8 cellular contexts compared by ENCODE assay signal in the genomic region with DNA sequence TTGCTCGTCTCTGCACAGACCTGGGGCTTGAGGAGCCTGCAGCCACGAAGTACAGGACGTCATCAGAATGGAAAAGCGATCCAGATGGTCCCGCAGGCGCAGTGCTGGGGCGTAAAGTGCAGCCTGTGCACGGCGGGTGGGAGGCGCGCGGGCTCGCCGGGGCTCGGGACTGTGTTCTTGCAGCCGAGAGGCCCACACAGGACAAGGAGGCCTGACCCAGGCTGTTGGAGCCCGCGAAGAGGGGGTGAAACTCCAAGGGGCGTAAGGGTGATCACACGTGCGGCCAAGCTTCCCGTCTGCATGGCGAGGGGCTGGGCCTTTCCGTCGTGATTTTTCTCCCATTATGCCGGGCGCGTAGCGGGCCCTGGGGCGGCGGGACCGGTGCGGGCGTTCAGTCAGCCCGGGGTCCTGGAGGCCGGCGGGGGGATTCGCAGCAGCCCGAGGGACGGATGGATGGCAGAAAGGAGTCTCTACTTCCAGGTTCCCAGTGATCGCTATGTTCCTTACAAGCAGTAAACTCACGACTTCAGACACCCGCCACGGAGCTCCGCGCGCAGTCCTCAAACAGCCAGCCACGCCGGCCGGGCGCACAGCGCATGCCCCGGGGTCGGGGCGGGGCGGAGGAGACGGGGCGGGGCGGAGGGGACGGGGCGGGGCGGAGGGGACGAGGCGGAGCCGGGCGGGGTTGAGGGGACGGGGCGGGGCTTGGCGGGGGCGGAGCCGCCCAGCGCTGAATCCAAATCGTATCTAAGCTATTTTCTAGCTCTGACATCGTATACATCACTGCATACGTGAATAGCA.
DNase-seq lines count a peak whose midpoint lies in the region; ATAC-seq and TF ChIP-seq lines count a peak whose summit lies in the region.

No MANE protein-coding gene starts in this region.

- H3K4me3 Mint-ChIP-seq in CD14-positive monocyte (peak overlapping the region; percentile 82 to 91), activated B cell treated with CpG ODN at 0.5 μM for 24 hours (peak overlapping the region; percentile 84)

- H3K27me3 Mint-ChIP-seq in CD14-positive monocyte (ENCODE audit: low read depth in 3 of 3) (peaks cover 36 to 45% (median 39%) of the 10 kb centered on the region in 3 donors), activated B cell treated with CpG ODN at 0.5 μM for 24 hours (peaks cover 33% of the 10 kb centered on the region)

- H3K36me3 ChIP-seq in spleen = no peaks in the 10 kb centered on the region

- peaks cover 9 to 43% (median 24%) of the 10 kb centered on the region in 6 donors for H3K4me1 ChIP-seq in spleen

- H3K27me3 ChIP-seq in spleen (replicated peaks in 1 of 7) = peaks cover 0 to 28% (median 0%) of the 10 kb centered on the region in 7 donors

- 1 to 6% (median 1%) methylated on average over 37 to 75 of the region's 75 CpGs for WGBS in spleen, 5 donors

- intact Hi-C loops in CD14-positive monocyte (cut with micrococcal nuclease) (loop anchor here in 1 of 2 donors (5.0 kb wide), 1 partner anchor 1394 kb away; no protein-coding TSS in a partner anchor), activated B cell treated with CpG ODN at 0.5 μM for 24 hours (cut with micrococcal nuclease) (loop anchor here (1.0 to 10.0 kb wide), 5 partner anchors 96 to 508 kb away; partner anchors contain the start of genes TMEM11 and USP22), spleen (cut with DNase I; ENCODE audit: low total_unique reads) (no loop called here)

- POLR2A ChIA-PET in activated B cell treated with CpG ODN at 0.5 μM for 24 hours (lab: Charles Lee) = interaction anchor here (0.7 kb wide), 1 partner anchor 38 kb away, joined by 7 read pairs; no protein-coding TSS in a partner anchor

- peak; percentile 78 for ATAC-seq in GM21737 (IDR thresholded peaks at IDR 0.05; ENCODE audit: unreplicated experiment)
- peak; percentile 97 for ATAC-seq in activated B cell treated with CpG ODN at 0.5 μM for 24 hours (ENCODE audit: low read depth)
- ATAC-seq in HG02588 (IDR thresholded peaks at IDR 0.05; ENCODE audit: unreplicated experiment) = no peak

- CTCF ChIA-PET in activated B cell treated with CpG ODN at 0.5 μM for 24 hours (lab: Charles Lee) = interaction anchor here (1.4 kb wide), 1 partner anchor 40 kb away, joined by 3 read pairs; no protein-coding TSS in a partner anchor

- peaks cover 0 to 27% (median 15%) of the 10 kb centered on the region in 7 donors for H3K9me3 Mint-ChIP-seq in CD14-positive monocyte
- peaks cover 11% of the 10 kb centered on the region for H3K9me3 Mint-ChIP-seq in activated B cell treated with CpG ODN at 0.5 μM for 24 hours

- H3K4me1 Mint-ChIP-seq in CD14-positive monocyte (peaks cover 31% of the 10 kb centered on the region), activated B cell treated with CpG ODN at 0.5 μM for 24 hours (peaks cover 11% of the 10 kb centered on the region)

- H3K4me3 ChIP-seq in cardiac fibroblast (replicated peaks in 1 of 2; ENCODE audit: low read depth in 2 of 2, low read length in 2 of 2) (peak overlapping the region; percentile 62 to 72), spleen (peak overlapping the region; percentile 67 to 93 (median 71))

- H3K36me3 Mint-ChIP-seq in CD14-positive monocyte (peaks cover 0 to 9% of the 10 kb centered on the region in 2 donors), activated B cell treated with CpG ODN at 0.5 μM for 24 hours (ENCODE audit: low read depth) (no peaks in the 10 kb centered on the region)

- TF ChIP-seq CTCF in CD14-positive monocyte (IDR thresholded peaks at IDR 0.05) = no peak
- no peak for TF ChIP-seq CTCF in activated B cell treated with CpG ODN at 0.5 μM for 24 hours (IDR thresholded peaks at IDR 0.05)
- TF ChIP-seq CTCF in cardiac fibroblast (IDR thresholded peaks at IDR 0.05; ENCODE audit: low read depth, low read length) = no peak
- no peak for TF ChIP-seq CTCF in spleen (IDR thresholded peaks at IDR 0.05 in 8 of 11, conservative IDR thresholded peaks at IDR 0.05 in 3 of 11)

- TF ChIP-seq POLR2A in spleen (IDR thresholded peaks at IDR 0.05) = peak in 1 of 3 donors; percentile 42

- peaks cover 0 to 17% (median 12%) of the 10 kb centered on the region in 8 donors for H3K9me3 ChIP-seq in spleen

- DNase-seq in CD14-positive monocyte (ENCODE audit: low spot score) (peak; percentile 63), NCI-H1930 (lab: John Stamatoyannopoulos, UW) (peak; percentile 30 to 46), activated B cell treated with CpG ODN at 0.5 μM for 24 hours (peak; percentile 75), cardiac fibroblast (ENCODE audit: low read depth in 2 of 2) (peak; percentile 86 to 89), islet precursor cell (peak; percentile 71), spleen (peak; percentile 95)

- H3K27ac Mint-ChIP-seq in CD14-positive monocyte = peak overlapping the region in 2 of 7 donors; percentile 5 to 55
- no peak overlapping the region for H3K27ac Mint-ChIP-seq in activated B cell treated with CpG ODN at 0.5 μM for 24 hours

- H3K27ac ChIP-seq in spleen = peak overlapping the region; percentile 51 to 84 (median 79)

Comparison
In these comparisons a context has a peak if more than half of its experiments do, and no peak if none do; other contexts are left out.
1. DNase-seq: peak in every context shown above with its lines; median percentile 95 in spleen; 88 in cardiac fibroblast; 75 in activated B cell treated with CpG ODN at 0.5 μM for 24 hours; 71 in islet precursor cell; 63 in CD14-positive monocyte; 38 in NCI-H1930.